In genomic region chr9:109101202-109101595, GRCh38 we compare ENCODE assay signal across 10 cellular contexts. TPM values are rescaled to one million over a fixed set of nuclear protein-coding genes. Genes with fewer than 3 reads are reported as not detected.
DNase-seq lines count a peak whose midpoint lies in the region; ATAC-seq, FAIRE-seq and TF ChIP-seq lines count a peak whose summit lies in the region.
"Had no signal": no experiment of that assay in that cellular context is flagged by ENCODE, and none has a peak within 500 bp of the region (broad histone marks: within the 10 kb centered on the region; RNA-seq: fewer than 3 reads in every experiment).

No MANE protein-coding gene starts in this region.

- TF ChIP-seq EP300 in GM12878 (IDR thresholded peaks at IDR 0.05; ENCODE audit: borderline replicate concordance in 1 of 2, control insufficient read depth in 1 of 2, low read depth in 2 of 2, low read length in 2 of 2): no peak

- H3K27me3 ChIP-seq in GM12878 (replicated peaks in 1 of 2; ENCODE audit: control insufficient read depth in 2 of 2, insufficient read depth in 2 of 2, low read length in 1 of 2) (no peaks in the 10 kb centered on the region), Caco-2 (replicated peaks; ENCODE audit: control insufficient read depth, insufficient read depth, low read length) (no peaks in the 10 kb centered on the region)

- ATAC-seq in GM12878: peak; percentile 26; the same call in 2 of the 3 replicates
- ATAC-seq in naive thymus-derived CD8-positive, alpha-beta T cell: peak; percentile 49 to 60
- no peak for ATAC-seq in HG03439 (IDR thresholded peaks at IDR 0.05; ENCODE audit: unreplicated experiment)

- no peaks in the 10 kb centered on the region for H3K27me3 Mint-ChIP-seq in naive thymus-derived CD8-positive, alpha-beta T cell
- H3K27me3 Mint-ChIP-seq in Caco-2 (ENCODE audit: insufficient read depth, unreplicated experiment): no peaks in the 10 kb centered on the region

- H3K4me3 ChIP-seq in GM12878: no peak overlapping the region
- no peak overlapping the region for H3K4me3 ChIP-seq in lower leg skin (ENCODE audit: low read depth, poor library complexity, severe bottlenecking)
- no peak overlapping the region for H3K4me3 ChIP-seq in Caco-2 (ENCODE audit: low read depth, low read length)

- H3K79me2 ChIP-seq in GM12878 (ENCODE audit: control insufficient read depth, insufficient read depth, low read length): peaks cover 37% of the 10 kb centered on the region

- H3K4me1 Mint-ChIP-seq in naive thymus-derived CD8-positive, alpha-beta T cell: peaks cover 29 to 75% (median 69%) of the 10 kb centered on the region in 4 donors
- H3K4me1 Mint-ChIP-seq in Caco-2 (ENCODE audit: low read depth, unreplicated experiment): peaks cover 56% of the 10 kb centered on the region

- H3K36me3 Mint-ChIP-seq in naive thymus-derived CD8-positive, alpha-beta T cell: peaks cover 18 to 34% (median 31%) of the 10 kb centered on the region in 3 donors
- H3K36me3 Mint-ChIP-seq in Caco-2 (ENCODE audit: insufficient read depth, unreplicated experiment): peaks cover 34% of the 10 kb centered on the region

- H3K9me3 ChIP-seq in GM12878 (replicated peaks; ENCODE audit: control insufficient read depth, insufficient read depth, low read length): no peaks in the 10 kb centered on the region
- H3K9me3 ChIP-seq in Caco-2: no peaks in the 10 kb centered on the region

- peak overlapping the region; percentile 51 for H3K4me2 ChIP-seq in GM12878 (ENCODE audit: control insufficient read depth, insufficient read depth)

- 70% methylated on average over 3 of the region's 3 CpGs for WGBS in GM12878 (ENCODE audit: insufficient coverage, insufficient replicate concordance, low lambda C conversion rate, missing lambda C conversion rate)
- 58 to 66% methylated on average over 3 of the region's 3 CpGs for WGBS in lower leg skin, 2 donors

- TF ChIP-seq RAD21 in GM12878 (IDR thresholded peaks at IDR 0.05; ENCODE audit: insufficient read depth, low read depth, low read length): no peak

- no peak for FAIRE-seq in GM12878 (lab: Jason Lieb, UNC)

- H3K27ac ChIP-seq in 22Rv1: peak overlapping the region; percentile 13; the same call in 1 of the 2 replicates
- H3K27ac ChIP-seq in GM12878 (ENCODE audit: control insufficient read depth, insufficient read depth): 0 out of 2 replicates have a peak overlapping the region, but pooled peaks have one; percentile 28

- no peak overlapping the region for H3K9ac ChIP-seq in GM12878 (ENCODE audit: control insufficient read depth, insufficient read depth, low read length)

- peaks cover 30% of the 10 kb centered on the region for H3K4me1 ChIP-seq in GM12878 (ENCODE audit: control insufficient read depth, insufficient read depth, low read length)
- H3K4me1 ChIP-seq in Caco-2: peaks cover 68% of the 10 kb centered on the region

- TF ChIP-seq CTCF in 22Rv1 (IDR thresholded peaks at IDR 0.05): no peak
- no peak for TF ChIP-seq CTCF in GM12878 (IDR thresholded peaks at IDR 0.05 in 2 of 3, conservative IDR thresholded peaks at IDR 0.05 in 1 of 3; ENCODE audit: control insufficient read depth in 2 of 3, extremely low read depth in 1 of 3, insufficient read depth in 1 of 3, low read depth in 3 of 3, low read length in 3 of 3)
- TF ChIP-seq CTCF in lower leg skin (IDR thresholded peaks at IDR 0.05): no peak
- no peak for TF ChIP-seq CTCF in Caco-2 (IDR thresholded peaks at IDR 0.05; ENCODE audit: insufficient read depth in 1 of 2, low read depth in 1 of 2, low read length in 1 of 2, severe bottlenecking in 1 of 2, unreplicated experiment in 1 of 2)

- peak overlapping the region; percentile 46 to 80 (median 72) for H3K4me3 Mint-ChIP-seq in naive thymus-derived CD8-positive, alpha-beta T cell
- no peak overlapping the region for H3K4me3 Mint-ChIP-seq in Caco-2 (ENCODE audit: unreplicated experiment)

- peak; percentile 47 for DNase-seq in HT-29 (ENCODE audit: low spot score)
- DNase-seq in GM12878 (ENCODE audit: low read depth, low spot score): no peak
- DNase-seq in naive thymus-derived CD8-positive, alpha-beta T cell: no peak
- no peak for DNase-seq in lower leg skin (ENCODE audit: low spot score in 2 of 2)
- DNase-seq in Caco-2: no peak
- no peak for DNase-seq in RPMI8226
- DNase-seq: NCI-H526 treated with DMSO at 0.1 percent for 48 hours, nucleus accumbens had no signal

- H3K27ac Mint-ChIP-seq in naive thymus-derived CD8-positive, alpha-beta T cell: peak overlapping the region; percentile 32 to 93 (median 89)
- H3K27ac Mint-ChIP-seq in Caco-2 (ENCODE audit: unreplicated experiment): no peak overlapping the region

- SMC1A ChIA-PET in GM12878 (lab: Charles Lee; ENCODE audit: uncharacterized antibody, unreplicated experiment): interaction anchor here (0.7 to 1.8 kb wide), 5 partner anchors 8 to 23 kb away, joined by 3 to 8 read pairs (median 4); no protein-coding TSS in a partner anchor

- intact Hi-C loops in GM12878 (cut with micrococcal nuclease; ENCODE audit: unreplicated experiment): loop anchor here (5.0 kb wide), 1 partner anchor 311 kb away; no protein-coding TSS in a partner anchor
- intact Hi-C loops in lower leg skin (cut with DNase I; ENCODE audit: low total_unique reads): no loop called here
- intact Hi-C loops in Caco-2 (cut with micrococcal nuclease; ENCODE audit: unreplicated experiment): no loop called here

- H2AFZ ChIP-seq in GM12878 (ENCODE audit: control insufficient read depth, low read depth, low read length): no peak overlapping the region

- CTCF ChIA-PET in GM12878 (lab: Yijun Ruan, JAX): interaction anchor here (1.0 to 1.7 kb wide), 3 partner anchors 8 to 313 kb away, joined by 3 to 8 read pairs (median 8); no protein-coding TSS in a partner anchor
- CTCF ChIA-PET in Caco-2 (lab: Charles Lee): interaction anchor here (0.9 kb wide), 1 partner anchor 82 kb away, joined by 3 read pairs; no protein-coding TSS in a partner anchor

- H3K9me3 Mint-ChIP-seq in naive thymus-derived CD8-positive, alpha-beta T cell: peaks cover 2 to 14% (median 8%) of the 10 kb centered on the region in 9 donors
- H3K9me3 Mint-ChIP-seq in Caco-2 (ENCODE audit: unreplicated experiment): peaks cover 12% of the 10 kb centered on the region

- no peaks in the 10 kb centered on the region; the same call in 1 of the 2 replicates for H4K20me1 ChIP-seq in GM12878 (ENCODE audit: control insufficient read depth, insufficient read depth)

- POLR2A ChIA-PET in GM12878 (lab: Charles Lee): no interaction called here
- POLR2A ChIA-PET in naive thymus-derived CD8-positive, alpha-beta T cell (lab: Charles Lee): interaction anchor here (1.7 to 2.2 kb wide), 2 partner anchors 17 to 19 kb away, joined by 15 to 18 read pairs; partner anchors contain the start of gene TMEM245
- POLR2A ChIA-PET in Caco-2 (lab: Charles Lee): no interaction called here

- RAD21 ChIA-PET in GM12878 (lab: Charles Lee; ENCODE audit: unreplicated experiment): interaction anchor here (1.8 kb wide), 1 partner anchor 18 kb away, joined by 6 read pairs; the partner anchor contains the start of gene TMEM245

- TF ChIP-seq POLR2A in GM12878 (IDR thresholded peaks at IDR 0.05; ENCODE audit: low read depth, low read length) (no peak), lower leg skin (IDR thresholded peaks at IDR 0.05) (no peak)

- in situ Hi-C loops in GM12878 (cut with MboI): no loop called here

- BruUV-seq in GM12878 (replicated peaks; lab: Mats Ljungman, UMichigan) (no TSS peak), Caco-2 (replicated peaks; lab: Mats Ljungman, UMichigan) (no TSS peak)

- H3K36me3 ChIP-seq in GM12878 (ENCODE audit: control insufficient read depth in 2 of 2, insufficient read depth in 2 of 2, low read length in 1 of 2): peaks cover 6 to 20% of the 10 kb centered on the region in 2 experiments; a peak in 3 of 4 replicates
- H3K36me3 ChIP-seq in Caco-2 (ENCODE audit: control insufficient read depth, insufficient read depth, low read length): no peaks in the 10 kb centered on the region

TF ChIP-seq in GM12878, 131 proteins besides CTCF, POLR2A, EP300 and RAD21 (continues in another document):
- TF ChIP-seq DPF2 (IDR thresholded peaks at IDR 0.05) (no peak), ZBED1 (IDR thresholded peaks at IDR 0.05; ENCODE audit: borderline replicate concordance) (no peak), CBX3 (IDR thresholded peaks at IDR 0.05; ENCODE audit: borderline replicate concordance, low read depth) (no peak), NBN (IDR thresholded peaks at IDR 0.05) (no peak), WRNIP1 (IDR thresholded peaks at IDR 0.05; ENCODE audit: borderline replicate concordance, low read depth, low read length) (no peak), IRF4 (IDR thresholded peaks at IDR 0.05; ENCODE audit: low read depth, low read length) (no peak)

RNA-seq across cellular contexts. Expression of gene TMEM245, which starts 18.5 kb away (rescaled TPM):
- total RNA-seq in HT-29 (2014; rRNA removed; shearing (Covaris generic)): 14.8 and 17.1 TPM in 2 replicates
- total RNA-seq in GM12878 (2013; cell fraction: nucleolus; rRNA removed): 52.2 and 56.2 TPM in 2 replicates
- 15.1 and 19.0 TPM in 2 replicates for total RNA-seq in GM12878 (2014; rRNA removed)
- total RNA-seq in GM12878 (2014; rRNA removed; fragmentation: Illumina TruSeq; extraction: Trizol): 21.5 and 23.0 TPM in 2 replicates
- total RNA-seq in GM12878 (2021): 19.2 and 20.0 TPM in 2 replicates
- 11.3 TPM for polyA plus RNA-seq in GM12878 (2011; ENCODE audit: low read depth)
- polyA plus RNA-seq in GM12878 (2011; rRNA removed): 36.1 and 39.5 TPM in 2 replicates
- polyA plus RNA-seq in GM12878 (2011; cell fraction: cytosol; rRNA removed): 26.6 and 37.9 TPM in 2 replicates
- polyA plus RNA-seq in GM12878 (2011; cell fraction: nucleus; rRNA removed): 19.0 and 23.0 TPM in 2 replicates
- polyA plus RNA-seq in GM12878 (2012): 12.3 and 18.0 TPM in 2 replicates
- 21.3 and 26.9 TPM in 2 replicates for polyA plus RNA-seq in GM12878 (2014; fragmentation: Illumina TruSeq; extraction: Trizol)
- polyA plus RNA-seq in GM12878 (2014; fragmentation: Nextera tagmentation; extraction: Ambion mirVana): 10 to 100 TPM in 1 of 2 experiments, 1 to 10 TPM in 1; 7.4 to 11.0 TPM
- polyA plus RNA-seq in GM12878 (2014; rRNA removed): 11.8 and 14.9 TPM in 2 replicates
- polyA plus RNA-seq in GM12878 (2016; fragmentation: Nextera tagmentation; extraction: Ambion mirVana): 10 to 100 TPM; 18.9 to 19.2 TPM
- polyA minus RNA-seq in GM12878 (2011; rRNA and poly(A)+ RNA removed): 86.1 and 93.9 TPM in 2 replicates
- 19.4 and 19.9 TPM in 2 replicates for polyA minus RNA-seq in GM12878 (2011; cell fraction: cytosol; rRNA and poly(A)+ RNA removed)
- 27.3 and 46.3 TPM in 2 replicates for polyA minus RNA-seq in GM12878 (2011; cell fraction: nucleus; rRNA and poly(A)+ RNA removed)
- 10 to 100 TPM; 71.3 to 72.4 TPM for total RNA-seq in naive thymus-derived CD8-positive, alpha-beta T cell
- polyA plus RNA-seq in naive thymus-derived CD8-positive, alpha-beta T cell: 10 to 100 TPM; 16.3 to 29.2 (median 25.3) TPM
- total RNA-seq in lower leg skin: 10 to 100 TPM; 35.0 to 57.7 (median 51.1) TPM
- total RNA-seq in Caco-2 (2022): 99.2 and 110 TPM in 2 replicates
